Comparison of ENCODE assay signal across 19 cellular contexts in genomic region chr10:132468201-132468600, GRCh38.
DNase-seq lines count a peak whose midpoint lies in the region; ATAC-seq and TF ChIP-seq lines count a peak whose summit lies in the region.
"Had no signal": no experiment of that assay in that cellular context is flagged by ENCODE, and none has a peak within 500 bp of the region (broad histone marks: within the 10 kb centered on the region; RNA-seq: fewer than 3 reads in every experiment).

No MANE protein-coding gene starts in this region.

- DNase-seq in colonic mucosa (no peak), left kidney (ENCODE audit: low read depth, low spot score) (peak; percentile 71), DMS53 treated with DMSO at 0.1 percent for 48 hours (lab: John Stamatoyannopoulos, UW; ENCODE audit: unreplicated experiment) (no peak), NCI-H2081 treated with DMSO at 0.1 percent for 48 hours (lab: John Stamatoyannopoulos, UW) (no peak), right lobe of liver (no peak)
- DNase-seq: activated CD8-positive, alpha-beta memory T cell treated with anti-CD3 and anti-CD28 coated beads for 24 hours; activated naive CD4-positive, alpha-beta T cell treated with anti-CD3 and anti-CD28 coated beads, Interleukin-2, amount 50 U/mL, for 16 hours; activated T-cell treated with anti-CD3 and anti-CD28 coated beads, Interleukin-2, amount 50 U/mL, for 4 hours; anterior cingulate cortex; NCI-H1092 treated with DMSO at 0.1 percent for 48 hours; occipital lobe; SHP77 treated with DMSO at 0.1 percent for 48 hours had no signal

- H3K9ac ChIP-seq in colonic mucosa (ENCODE audit: low read depth in 2 of 2, low read length in 2 of 2) = peak overlapping the region; percentile 46 to 66
- no peak overlapping the region for H3K9ac ChIP-seq in stomach smooth muscle (ENCODE audit: low read length in 2 of 2)

- H3K27me3 ChIP-seq in colonic mucosa = no peaks in the 10 kb centered on the region
- no peaks in the 10 kb centered on the region for H3K27me3 ChIP-seq in stomach smooth muscle (ENCODE audit: control insufficient read depth in 1 of 2, insufficient read depth in 2 of 2, low read length in 2 of 2)
- no peaks in the 10 kb centered on the region for H3K27me3 ChIP-seq in right lobe of liver
- H3K27me3 ChIP-seq: gastrocnemius medialis, right atrium auricular region, suprapubic skin had no signal

- WGBS in right lobe of liver (ENCODE audit: insufficient coverage, low coverage, low lambda C conversion rate, missing lambda C conversion rate) = 57% methylated on average over 6 of the region's 6 CpGs

- H3K27ac ChIP-seq in HEK293 (ENCODE audit: extremely low read depth, low read depth, low read length) (no peak overlapping the region), colonic mucosa (no peak overlapping the region), stomach smooth muscle (ENCODE audit: low read length) (peak overlapping the region; percentile 99), right lobe of liver (no peak overlapping the region)
- H3K27ac ChIP-seq: suprapubic skin had no signal

- no peak overlapping the region for H3K4me3 ChIP-seq in HEK293 (ENCODE audit: low read depth, low read length)
- peak overlapping the region; percentile 5 for H3K4me3 ChIP-seq in colonic mucosa
- H3K4me3 ChIP-seq in stomach smooth muscle (ENCODE audit: low read length in 2 of 2) = no peak overlapping the region
- no peak overlapping the region for H3K4me3 ChIP-seq in right lobe of liver
- H3K4me3 ChIP-seq: gastrocnemius medialis, right atrium auricular region had no signal

- H3K36me3 ChIP-seq in HEK293 (ENCODE audit: control insufficient read depth in 2 of 2, insufficient read depth in 1 of 2, low read length in 2 of 2) (no peaks in the 10 kb centered on the region), colonic mucosa (no peaks in the 10 kb centered on the region), stomach smooth muscle (ENCODE audit: control insufficient read depth in 2 of 2, insufficient read depth in 2 of 2, low read length in 2 of 2) (no peaks in the 10 kb centered on the region), right lobe of liver (no peaks in the 10 kb centered on the region)
- H3K36me3 ChIP-seq: gastrocnemius medialis, right atrium auricular region, suprapubic skin had no signal

- TF ChIP-seq CTCF in HEK293 (tag by site-specific recombination; IDR thresholded peaks at IDR 0.05) (no peak), colonic mucosa (IDR thresholded peaks at IDR 0.05) (no peak), right lobe of liver (IDR thresholded peaks at IDR 0.05) (no peak)

- POLR2A ChIA-PET in HEK293 (lab: Yijun Ruan, JAX) = no interaction called here

- H3K4me1 ChIP-seq in HEK293 (ENCODE audit: control insufficient read depth, insufficient read depth, low read length) (no peaks in the 10 kb centered on the region), colonic mucosa (peaks cover 20% of the 10 kb centered on the region), stomach smooth muscle (ENCODE audit: control insufficient read depth, insufficient read depth, low read length) (peaks cover 69% of the 10 kb centered on the region), right lobe of liver (no peaks in the 10 kb centered on the region)

- H3K9me3 ChIP-seq in HEK293 (ENCODE audit: control insufficient read depth, insufficient read depth, low read depth, low read length) (no peaks in the 10 kb centered on the region), colonic mucosa (no peaks in the 10 kb centered on the region), stomach smooth muscle (ENCODE audit: control insufficient read depth in 2 of 2, low read length in 2 of 2) (no peaks in the 10 kb centered on the region), right lobe of liver (no peaks in the 10 kb centered on the region)
- H3K9me3 ChIP-seq: gastrocnemius medialis, suprapubic skin had no signal

- ATAC-seq in GM18517 (IDR thresholded peaks at IDR 0.05; ENCODE audit: unreplicated experiment) (no peak), right lobe of liver (no peak)
- ATAC-seq: activated T-cell treated with anti-CD3 and anti-CD28 coated beads, Interleukin-2, amount 50 U/mL, for 4 hours; gastrocnemius medialis; HCT116 had no signal

- intact Hi-C loops in colonic mucosa (cut with DNase I) (no loop called here), right lobe of liver (cut with DNase I) (loop anchor here in 1 of 2 donors (10.0 kb wide), 1 partner anchor 67 kb away; the partner anchor contains the start of gene INPP5A)

- no peak for TF ChIP-seq POLR2A in right lobe of liver (IDR thresholded peaks at IDR 0.05)

- CTCF ChIA-PET in HEK293 (lab: Yijun Ruan, JAX) = no interaction called here

TF ChIP-seq in HEK293, 187 proteins besides CTCF, POLR2A, EP300 and RAD21:
- TF ChIP-seq, protein P1, sequence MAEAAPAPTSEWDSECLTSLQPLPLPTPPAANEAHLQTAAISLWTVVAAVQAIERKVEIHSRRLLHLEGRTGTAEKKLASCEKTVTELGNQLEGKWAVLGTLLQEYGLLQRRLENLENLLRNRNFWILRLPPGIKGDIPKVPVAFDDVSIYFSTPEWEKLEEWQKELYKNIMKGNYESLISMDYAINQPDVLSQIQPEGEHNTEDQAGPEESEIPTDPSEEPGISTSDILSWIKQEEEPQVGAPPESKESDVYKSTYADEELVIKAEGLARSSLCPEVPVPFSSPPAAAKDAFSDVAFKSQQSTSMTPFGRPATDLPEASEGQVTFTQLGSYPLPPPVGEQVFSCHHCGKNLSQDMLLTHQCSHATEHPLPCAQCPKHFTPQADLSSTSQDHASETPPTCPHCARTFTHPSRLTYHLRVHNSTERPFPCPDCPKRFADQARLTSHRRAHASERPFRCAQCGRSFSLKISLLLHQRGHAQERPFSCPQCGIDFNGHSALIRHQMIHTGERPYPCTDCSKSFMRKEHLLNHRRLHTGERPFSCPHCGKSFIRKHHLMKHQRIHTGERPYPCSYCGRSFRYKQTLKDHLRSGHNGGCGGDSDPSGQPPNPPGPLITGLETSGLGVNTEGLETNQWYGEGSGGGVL (tag by site-specific recombination; IDR thresholded peaks at IDR 0.05) = 0 out of 2 replicates have a peak, but pooled peaks have one; percentile 25
- TF ChIP-seq KLF1 (tag by site-specific recombination; IDR thresholded peaks at IDR 0.05) = peak; percentile 63; the same call in 1 of the 2 replicates
- TF ChIP-seq ZNF530 (tag by site-specific recombination; IDR thresholded peaks at IDR 0.05; ENCODE audit: low read depth) = no peak
- TF ChIP-seq WT1 (tag by site-specific recombination; IDR thresholded peaks at IDR 0.05) = peak; percentile 94
- 0 out of 2 replicates have a peak, but pooled peaks have one; percentile 16 for TF ChIP-seq ZNF366 (tag by site-specific recombination; conservative IDR thresholded peaks at IDR 0.05)
- TF ChIP-seq, protein P2, sequence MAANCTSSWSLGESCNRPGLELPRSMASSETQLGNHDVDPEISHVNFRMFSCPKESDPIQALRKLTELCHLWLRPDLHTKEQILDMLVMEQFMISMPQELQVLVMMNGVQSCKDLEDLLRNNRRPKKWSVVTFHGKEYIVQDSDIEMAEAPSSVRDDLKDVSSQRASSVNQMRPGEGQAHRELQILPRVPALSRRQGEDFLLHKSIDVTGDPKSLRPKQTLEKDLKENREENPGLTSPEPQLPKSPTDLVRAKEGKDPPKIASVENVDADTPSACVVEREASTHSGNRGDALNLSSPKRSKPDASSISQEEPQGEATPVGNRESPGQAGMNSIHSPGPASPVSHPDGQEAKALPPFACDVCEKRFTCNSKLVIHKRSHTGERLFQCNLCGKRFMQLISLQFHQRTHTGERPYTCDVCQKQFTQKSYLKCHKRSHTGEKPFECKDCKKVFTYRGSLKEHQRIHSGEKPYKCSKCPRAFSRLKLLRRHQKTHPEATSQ (tag by site-specific recombination; IDR thresholded peaks at IDR 0.05) = no peak
- TF ChIP-seq ZNF341 (tag by site-specific recombination; IDR thresholded peaks at IDR 0.05; ENCODE audit: low read depth) = peak; percentile 76
- TF ChIP-seq, protein P3, sequence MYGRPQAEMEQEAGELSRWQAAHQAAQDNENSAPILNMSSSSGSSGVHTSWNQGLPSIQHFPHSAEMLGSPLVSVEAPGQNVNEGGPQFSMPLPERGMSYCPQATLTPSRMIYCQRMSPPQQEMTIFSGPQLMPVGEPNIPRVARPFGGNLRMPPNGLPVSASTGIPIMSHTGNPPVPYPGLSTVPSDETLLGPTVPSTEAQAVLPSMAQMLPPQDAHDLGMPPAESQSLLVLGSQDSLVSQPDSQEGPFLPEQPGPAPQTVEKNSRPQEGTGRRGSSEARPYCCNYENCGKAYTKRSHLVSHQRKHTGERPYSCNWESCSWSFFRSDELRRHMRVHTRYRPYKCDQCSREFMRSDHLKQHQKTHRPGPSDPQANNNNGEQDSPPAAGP (tag by site-specific recombination; IDR thresholded peaks at IDR 0.05) = peak; percentile 78; the same call in 1 of the 2 replicates
- no peak for TF ChIP-seq ZNF266 (tag by site-specific recombination; IDR thresholded peaks at IDR 0.05; ENCODE audit: low read depth)

Comparison
In these comparisons a context has a peak if more than half of its experiments do, and no peak if none do; other contexts are left out.
1. H3K9ac ChIP-seq: peak in colonic mucosa (2 of 2); none in stomach smooth muscle (0 of 2).